In the genomic region with DNA sequence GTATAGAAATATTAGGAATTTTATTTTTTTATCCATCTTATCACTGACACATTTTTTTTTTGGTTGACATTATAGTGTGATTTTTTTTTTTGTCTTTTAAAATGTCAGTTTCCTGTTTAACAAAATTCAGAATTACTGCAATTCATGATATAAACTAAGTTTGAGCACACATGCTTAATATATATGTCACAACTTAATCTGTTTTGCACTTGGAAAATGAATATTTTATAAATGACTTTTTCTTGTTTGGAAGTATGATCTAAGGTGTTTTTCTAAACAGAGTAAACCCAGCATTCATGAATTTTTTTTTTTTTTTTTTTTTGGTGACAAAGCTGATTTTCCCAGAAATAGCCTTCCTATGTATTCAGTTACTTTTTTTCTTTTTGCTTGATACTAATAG, we compare ENCODE assay signal across 11 cellular contexts. TPM values are rescaled to one million over a fixed set of nuclear protein-coding genes. Genes with fewer than 3 reads are reported as not detected.
DNase-seq lines count a peak whose midpoint lies in the region; ATAC-seq, FAIRE-seq and TF ChIP-seq lines count a peak whose summit lies in the region.
"Had no signal": no experiment of that assay in that cellular context is flagged by ENCODE, and none has a peak within 500 bp of the region (broad histone marks: within the 10 kb centered on the region; RNA-seq: fewer than 3 reads in every experiment).

No MANE protein-coding gene starts in this region.

- no peak for TF ChIP-seq CTCF in heart left ventricle (IDR thresholded peaks at IDR 0.05)
- TF ChIP-seq CTCF in tibial artery (IDR thresholded peaks at IDR 0.05) = no peak

- no peaks in the 10 kb centered on the region for H3K27me3 Mint-ChIP-seq in activated T-helper 2 cell treated with anti-CD3 and anti-CD28 coated beads, Interferon-gamma antibody, Interleukin-2, Interleukin-4, amounts not matched to agents 10 μg/mL and 5 μg/mL and 100 μg/mL, durations not matched to agents 14 hours and 24 hours and 36 hours (ENCODE audit: low read depth)

- H3K27me3 ChIP-seq in heart left ventricle (no peaks in the 10 kb centered on the region), tibial artery (no peaks in the 10 kb centered on the region)
- H3K27me3 ChIP-seq: testis had no signal

- TF ChIP-seq POLR2A in heart left ventricle (IDR thresholded peaks at IDR 0.05) = no peak

- DNase-seq in heart left ventricle (no peak), cardiac septum (ENCODE audit: low spot score) (no peak), tibial artery (no peak), NCI-H2081 (lab: John Stamatoyannopoulos, UW) (no peak), GM19240 (ENCODE audit: insufficient read length, low spot score) (no peak), glomerular visceral epithelial cell (ENCODE audit: extremely low spot score) (no peak)
- DNase-seq in activated T-helper 2 cell treated with anti-CD3 and anti-CD28 coated beads, Interferon-gamma antibody, Interleukin-2, Interleukin-4, amounts not matched to agents 10 μg/mL and 5 μg/mL and 100 μg/mL, durations not matched to agents 14 hours and 24 hours and 36 hours (ENCODE audit: low spot score) = no peak
- DNase-seq: activated CD8-positive, alpha-beta memory T cell treated with anti-CD3 and anti-CD28 coated beads for 24 hours; NCI-H345; testis had no signal

- H3K9me3 Mint-ChIP-seq in activated T-helper 2 cell treated with anti-CD3 and anti-CD28 coated beads, Interferon-gamma antibody, Interleukin-2, Interleukin-4, amounts not matched to agents 10 μg/mL and 5 μg/mL and 100 μg/mL, durations not matched to agents 14 hours and 24 hours and 36 hours = no peaks in the 10 kb centered on the region

- intact Hi-C loops in heart left ventricle (cut with DNase I) = loop anchor here in 1 of 10 donors (10.0 kb wide), 1 partner anchor 181 kb away; a partner anchor contains a TSS
- intact Hi-C loops in cardiac septum (cut with DNase I) = no loop called here
- intact Hi-C loops in activated T-helper 2 cell treated with anti-CD3 and anti-CD28 coated beads, Interferon-gamma antibody, Interleukin-2, Interleukin-4, amounts not matched to agents 10 μg/mL and 5 μg/mL and 100 μg/mL, durations not matched to agents 14 hours and 24 hours and 36 hours (cut with micrococcal nuclease) = loop anchor here (10.0 kb wide), 1 partner anchor 951 kb away; no protein-coding TSS in a partner anchor
- intact Hi-C loops in tibial artery (cut with DNase I; ENCODE audit: low total_unique reads) = no loop called here

- H3K36me3 ChIP-seq in heart left ventricle = peaks cover 0 to 38% (median 33%) of the 10 kb centered on the region in 9 donors
- peaks cover 10 to 20% (median 19%) of the 10 kb centered on the region in 3 donors for H3K36me3 ChIP-seq in tibial artery

- peak overlapping the region; percentile 43 for H3K4me3 Mint-ChIP-seq in activated T-helper 2 cell treated with anti-CD3 and anti-CD28 coated beads, Interferon-gamma antibody, Interleukin-2, Interleukin-4, amounts not matched to agents 10 μg/mL and 5 μg/mL and 100 μg/mL, durations not matched to agents 14 hours and 24 hours and 36 hours (ENCODE audit: low read depth)

- peaks cover 52% of the 10 kb centered on the region for H3K36me3 Mint-ChIP-seq in activated T-helper 2 cell treated with anti-CD3 and anti-CD28 coated beads, Interferon-gamma antibody, Interleukin-2, Interleukin-4, amounts not matched to agents 10 μg/mL and 5 μg/mL and 100 μg/mL, durations not matched to agents 14 hours and 24 hours and 36 hours (ENCODE audit: low read depth)

- FAIRE-seq in islet of Langerhans (lab: Jason Lieb, UNC) = peak; percentile 95

- H3K27ac Mint-ChIP-seq in activated T-helper 2 cell treated with anti-CD3 and anti-CD28 coated beads, Interferon-gamma antibody, Interleukin-2, Interleukin-4, amounts not matched to agents 10 μg/mL and 5 μg/mL and 100 μg/mL, durations not matched to agents 14 hours and 24 hours and 36 hours = peak overlapping the region; percentile 54

- H3K4me1 ChIP-seq in heart left ventricle (peaks cover 9 to 63% (median 54%) of the 10 kb centered on the region in 12 donors), tibial artery (peaks cover 0 to 62% (median 18%) of the 10 kb centered on the region in 4 donors)

- ATAC-seq in heart left ventricle = no peak

- peaks cover 39% of the 10 kb centered on the region for H3K4me1 Mint-ChIP-seq in activated T-helper 2 cell treated with anti-CD3 and anti-CD28 coated beads, Interferon-gamma antibody, Interleukin-2, Interleukin-4, amounts not matched to agents 10 μg/mL and 5 μg/mL and 100 μg/mL, durations not matched to agents 14 hours and 24 hours and 36 hours (ENCODE audit: low read depth)

- H3K27ac ChIP-seq in heart left ventricle = peak overlapping the region in 2 of 12 donors; percentile 98
- H3K27ac ChIP-seq in tibial artery = peak overlapping the region in 1 of 2 donors; percentile 97

- H3K4me3 ChIP-seq in heart left ventricle (peak overlapping the region in 9 of 12 donors; percentile 69 to 99 (median 89)), tibial artery (peak overlapping the region; percentile 80 to 92)

- H3K9me3 ChIP-seq in heart left ventricle (peaks cover 0 to 4% (median 0%) of the 10 kb centered on the region in 12 donors), tibial artery (no peaks in the 10 kb centered on the region)
- H3K9me3 ChIP-seq: testis had no signal

RNA-seq across cellular contexts. Expression of a gene that starts 2.4 kb away (rescaled TPM):
- total RNA-seq in heart left ventricle (10 to 100 TPM; 21.2 to 36.3 (median 30.3) TPM), cardiac septum (37.7 TPM)
- polyA plus RNA-seq in heart left ventricle = 10 to 100 TPM in 1 of 2 donors, 1 to 10 TPM in 1; 9.1 to 18.5 TPM
- 56.6 and 57.8 TPM in 2 replicates for total RNA-seq in activated T-helper 2 cell treated with anti-CD3 and anti-CD28 coated beads, Interferon-gamma antibody, Interleukin-2, Interleukin-4, amounts not matched to agents 10 μg/mL and 5 μg/mL and 100 μg/mL, durations not matched to agents 14 hours and 24 hours and 36 hours
